8 cellular contexts compared by ENCODE assay signal in the genomic region with DNA sequence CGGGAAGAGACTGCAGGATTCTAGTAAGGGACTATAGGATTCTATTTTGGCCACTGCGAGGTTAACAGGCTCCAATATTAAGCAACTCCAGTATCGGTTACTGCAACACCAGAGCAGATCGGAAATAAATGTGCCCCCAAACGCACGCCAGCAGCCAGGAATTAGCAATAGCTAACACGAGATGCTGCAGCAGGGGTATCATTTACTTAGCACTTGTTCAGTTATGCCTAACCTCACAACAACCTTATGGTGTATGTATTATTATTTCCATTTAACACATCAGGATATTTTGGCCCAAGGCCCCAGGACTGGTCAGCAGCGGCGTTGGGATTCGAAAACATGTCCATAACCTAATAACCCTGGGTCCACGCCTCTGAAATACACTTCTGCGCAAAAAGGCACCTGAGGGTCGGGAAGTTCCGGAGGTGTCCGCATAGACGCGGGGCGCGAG. TPM values are rescaled to one million over a fixed set of nuclear protein-coding genes. Genes with fewer than 3 reads are reported as not detected.
A peak's percentile ranks its signal among the peaks of the same experiment; 100 is the strongest.
DNase-seq lines count a peak whose midpoint lies in the region; ATAC-seq, FAIRE-seq and TF ChIP-seq lines count a peak whose summit lies in the region.

No MANE protein-coding gene starts in this region.

- dilution Hi-C loops in keratinocyte (cut with MboI; ENCODE audit: extremely low pct_ligation_motif_present, low sequenced_read_pairs): no loop called here

- no peak for TF ChIP-seq POLR2A in body of pancreas (IDR thresholded peaks at IDR 0.05)

- peak overlapping the region; percentile 90 for H3K9ac ChIP-seq in keratinocyte (ENCODE audit: control insufficient read depth, extremely low read depth, insufficient read depth, low read length)

- DNase-seq in GM06990 (ENCODE audit: extremely low read depth, insufficient read length) (no peak), H7 (peak; percentile 31), NOMO-1 treated with dmso at 0.1 percent for 144 hours (lab: John Stamatoyannopoulos, UW; ENCODE audit: unreplicated experiment) (peak; percentile 44), body of pancreas (peak in 2 of 4 donors; percentile 21), keratinocyte (ENCODE audit: low read depth, low spot score) (no peak), iPS-NIHi7 (ENCODE audit: extremely low spot score) (no peak), SW480 (ENCODE audit: low spot score) (no peak)
- no peak for DNase-seq in stimulated activated effector memory CD8-positive, alpha-beta T cell treated with anti-CD3 and anti-CD28 coated beads, Interleukin-12 subunit alpha, Interleukin-12 subunit beta, amount 100 ng/mL, for 72 hours (ENCODE audit: low spot score in 2 of 2)

- no peak for FAIRE-seq in keratinocyte (lab: Jason Lieb, UNC)

- H3K4me3 Mint-ChIP-seq in stimulated activated effector memory CD8-positive, alpha-beta T cell treated with anti-CD3 and anti-CD28 coated beads, Interleukin-12 subunit alpha, Interleukin-12 subunit beta, amount 100 ng/mL, for 72 hours: peak overlapping the region; percentile 90

- 0 to 1% methylated on average over 11 to 19 of the region's 19 CpGs for WGBS in body of pancreas, 2 donors

- H3K4me1 ChIP-seq in body of pancreas (peaks cover 28% of the 10 kb centered on the region), keratinocyte (ENCODE audit: control insufficient read depth, extremely low read depth, insufficient read depth, low read length) (peaks cover 12% of the 10 kb centered on the region)

- no peaks in the 10 kb centered on the region for H3K9me1 ChIP-seq in keratinocyte (ENCODE audit: control insufficient read depth, extremely low read depth, insufficient read depth, low read length)

- H3K36me3 Mint-ChIP-seq in stimulated activated effector memory CD8-positive, alpha-beta T cell treated with anti-CD3 and anti-CD28 coated beads, Interleukin-12 subunit alpha, Interleukin-12 subunit beta, amount 100 ng/mL, for 72 hours: peaks cover 13% of the 10 kb centered on the region

- H3K36me3 ChIP-seq in GM06990 (ENCODE audit: control insufficient read depth, insufficient read depth, low read length) (no peaks in the 10 kb centered on the region), H7 (replicated peaks; ENCODE audit: control insufficient read depth, insufficient read depth, low read length) (no peaks in the 10 kb centered on the region), body of pancreas (replicated peaks in 1 of 2; ENCODE audit: insufficient read depth in 1 of 2, low read depth in 2 of 2) (no peaks in the 10 kb centered on the region), keratinocyte (ENCODE audit: control insufficient read depth in 2 of 2, extremely low read depth in 1 of 2, insufficient read depth in 2 of 2, low read length in 2 of 2) (no peaks in the 10 kb centered on the region)

- H3K27me3 ChIP-seq in GM06990 (replicated peaks; ENCODE audit: control insufficient read depth, insufficient read depth, low read length) (no peaks in the 10 kb centered on the region), H7 (ENCODE audit: control insufficient read depth, insufficient read depth, low read length) (no peaks in the 10 kb centered on the region), body of pancreas (no peaks in the 10 kb centered on the region), keratinocyte (ENCODE audit: control insufficient read depth, extremely low read depth, insufficient read depth, low read length) (no peaks in the 10 kb centered on the region)

- peak overlapping the region; percentile 68 for H2AFZ ChIP-seq in keratinocyte (ENCODE audit: control insufficient read depth, low read length)

- H3K9me3 Mint-ChIP-seq in stimulated activated effector memory CD8-positive, alpha-beta T cell treated with anti-CD3 and anti-CD28 coated beads, Interleukin-12 subunit alpha, Interleukin-12 subunit beta, amount 100 ng/mL, for 72 hours: no peaks in the 10 kb centered on the region

- TF ChIP-seq CTCF in GM06990 (IDR thresholded peaks at IDR 0.05; ENCODE audit: insufficient read depth, low read length, poor library complexity, severe bottlenecking) (no peak), body of pancreas (IDR thresholded peaks at IDR 0.05) (peak in 1 of 7 experiments; percentile 22), keratinocyte (optimal IDR thresholded peaks at IDR 0.05 in 1 of 3, IDR thresholded peaks at IDR 0.05 in 1 of 3, conservative IDR thresholded peaks at IDR 0.05 in 1 of 3; ENCODE audit: extremely low read depth in 1 of 3, insufficient read depth in 2 of 3, low read length in 3 of 3) (no peak)

- peaks cover 51% of the 10 kb centered on the region for H3K79me2 ChIP-seq in keratinocyte (ENCODE audit: control insufficient read depth, insufficient read depth, low read length)

- ATAC-seq in body of pancreas: peak; percentile 1
- no peak for ATAC-seq in stimulated activated effector memory CD8-positive, alpha-beta T cell treated with anti-CD3 and anti-CD28 coated beads, Interleukin-12 subunit alpha, Interleukin-12 subunit beta, amount 100 ng/mL, for 72 hours

- H3K4me1 Mint-ChIP-seq in stimulated activated effector memory CD8-positive, alpha-beta T cell treated with anti-CD3 and anti-CD28 coated beads, Interleukin-12 subunit alpha, Interleukin-12 subunit beta, amount 100 ng/mL, for 72 hours: peaks cover 17% of the 10 kb centered on the region

- no peaks in the 10 kb centered on the region for H4K20me1 ChIP-seq in keratinocyte (ENCODE audit: control insufficient read depth, extremely low read depth, insufficient read depth, low read length)

- H3K27ac ChIP-seq in body of pancreas (peak overlapping the region; percentile 87 to 97 (median 90)), keratinocyte (ENCODE audit: control insufficient read depth, insufficient read depth, low read length) (peak overlapping the region; percentile 68)

- H3K4me3 ChIP-seq in GM06990 (replicated peaks; ENCODE audit: low read depth, low read length): peak overlapping the region; percentile 81
- peak overlapping the region; percentile 83 for H3K4me3 ChIP-seq in H7 (ENCODE audit: insufficient read depth, low read depth, low read length)
- H3K4me3 ChIP-seq in body of pancreas: peak overlapping the region; percentile 33 to 98
- H3K4me3 ChIP-seq in keratinocyte (ENCODE audit: control insufficient read depth in 2 of 3, extremely low read depth in 1 of 3, insufficient read depth in 2 of 3, low read depth in 1 of 3, low read length in 3 of 3): peak overlapping the region; percentile 69 to 89 (median 87)

- intact Hi-C loops in body of pancreas (cut with DNase I): no loop called here

- H3K27ac Mint-ChIP-seq in stimulated activated effector memory CD8-positive, alpha-beta T cell treated with anti-CD3 and anti-CD28 coated beads, Interleukin-12 subunit alpha, Interleukin-12 subunit beta, amount 100 ng/mL, for 72 hours: peak overlapping the region; percentile 97

- H3K9me3 ChIP-seq in body of pancreas (no peaks in the 10 kb centered on the region), keratinocyte (ENCODE audit: control insufficient read depth, low read depth, low read length) (no peaks in the 10 kb centered on the region)

- H3K4me2 ChIP-seq in keratinocyte (ENCODE audit: control insufficient read depth, extremely low read depth, insufficient read depth, low read depth, low read length): peak overlapping the region; percentile 71

RNA-seq across cellular contexts. Expression of a gene that starts 0.8 kb away (rescaled TPM):
- total RNA-seq in H7 (2014; rRNA removed; shearing (Covaris generic)): 19.0 and 26.7 TPM in 2 replicates
- total RNA-seq in body of pancreas: 10 to 100 TPM; 40.2 to 50.1 TPM
- 11.5 to 19.9 TPM (median 18.5 TPM) in 3 replicates for polyA plus RNA-seq in keratinocyte
- polyA plus RNA-seq in keratinocyte (2011; ENCODE audit: low read depth): 9.1 TPM
- polyA plus RNA-seq in keratinocyte (2011; cell fraction: cytosol; rRNA removed): 13.3 and 24.1 TPM in 2 replicates
- polyA plus RNA-seq in keratinocyte (2011; cell fraction: nucleus; rRNA removed): 12.7 and 16.6 TPM in 2 replicates
- 14.8 and 20.8 TPM in 2 replicates for polyA plus RNA-seq in keratinocyte (2012; ENCODE audit: low replicate concordance)
- polyA minus RNA-seq in keratinocyte: 10.6 to 23.8 TPM (median 11.9 TPM) in 3 replicates
- 17.6 TPM for polyA minus RNA-seq in keratinocyte (2011; cell fraction: cytosol; rRNA and poly(A)+ RNA removed)
- 14.2 and 37.8 TPM in 2 replicates for polyA minus RNA-seq in keratinocyte (2011; cell fraction: nucleus; rRNA and poly(A)+ RNA removed)

Comparison
In these comparisons a context has a peak if more than half of its experiments do, and no peak if none do; other contexts are left out.
1. DNase-seq: peak in H7 (single experiment) and NOMO-1 treated with dmso at 0.1 percent for 144 hours (single experiment); none in GM06990 (single experiment), keratinocyte (single experiment), stimulated activated effector memory CD8-positive, alpha-beta T cell treated with anti-CD3 and anti-CD28 coated beads, Interleukin-12 subunit alpha, Interleukin-12 subunit beta, amount 100 ng/mL, for 72 hours (0 of 2), iPS-NIHi7 (single experiment) and SW480 (single experiment).
2. Peak in every context shown above with its lines, with median percentiles within 50 percentile points of each other: H3K4me3 ChIP-seq.